38 cellular contexts compared by ENCODE assay signal in genomic region chr7:96238976-96239766, GRCh38.
A peak's percentile ranks its signal among the peaks of the same experiment; 100 is the strongest.
DNase-seq lines count a peak whose midpoint lies in the region; ATAC-seq and TF ChIP-seq lines count a peak whose summit lies in the region.
"Had no signal": no experiment of that assay in that cellular context is flagged by ENCODE, and none has a peak within 500 bp of the region (broad histone marks: within the 10 kb centered on the region; RNA-seq: fewer than 3 reads in every experiment).

No MANE protein-coding gene starts in this region.

- no peak overlapping the region for H2AFZ ChIP-seq in GM23248
- H2AFZ ChIP-seq in neural cell (ENCODE audit: low read depth, low read length) = no peak overlapping the region

- intact Hi-C loops in natural killer cell (cut with micrococcal nuclease) = no loop called here

- no peaks in the 10 kb centered on the region for H3K36me3 Mint-ChIP-seq in natural killer cell

- H3K9ac ChIP-seq in GM23248 = no peak overlapping the region
- no peak overlapping the region for H3K9ac ChIP-seq in neural cell (ENCODE audit: low read length)

- ATAC-seq in esophagus mucosa (peak; percentile 76), natural killer cell (no peak), SK-N-SH treated with all-trans-retinoic acid at 6 μM for 48 hours (no peak)
- ATAC-seq: A549; activated CD4-positive, alpha-beta T cell treated with anti-CD3 and anti-CD28 coated beads for 36 hours; activated CD8-positive, alpha-beta T cell treated with anti-CD3 and anti-CD28 coated beads, Interleukin-2, amount 10 ng/mL, durations not matched to agents 7 days and 5 days; heart right ventricle; left cardiac atrium; PC-3; upper lobe of right lung had no signal

- H3K9me3 Mint-ChIP-seq in natural killer cell = no peaks in the 10 kb centered on the region
- H3K9me3 Mint-ChIP-seq: activated T-helper 2 cell treated with anti-CD3 and anti-CD28 coated beads, Interferon-gamma antibody, Interleukin-2, Interleukin-4, amounts not matched to agents 10 μg/mL and 5 μg/mL and 100 μg/mL, durations not matched to agents 14 hours and 24 hours and 36 hours; CD4-positive, alpha-beta T cell; T-helper 2 cell treated with Interferon-gamma antibody and Interleukin-4, amounts not matched to agents 5 μg/mL and 100 μg/mL, for 36 hours had no signal

- WGBS in GM23248 (ENCODE audit: low coverage in 1 of 2, low lambda C conversion rate in 2 of 2, missing lambda C conversion rate in 2 of 2), 2 experiments = 83 to 85% methylated on average over 3 of the region's 3 CpGs

- H3K4me2 ChIP-seq in GM23248 (ENCODE audit: unreplicated experiment) = no peak overlapping the region
- H3K4me2 ChIP-seq in neural cell (ENCODE audit: low read length) = no peak overlapping the region
- H3K4me2 ChIP-seq: A549 had no signal

- H3K27ac Mint-ChIP-seq in natural killer cell = no peak overlapping the region
- H3K27ac Mint-ChIP-seq: activated CD4-positive, alpha-beta T cell treated with anti-CD3 and anti-CD28 coated beads for 36 hours; activated CD8-positive, alpha-beta T cell treated with anti-CD3 and anti-CD28 coated beads, Interleukin-2, amount 10 ng/mL, durations not matched to agents 7 days and 5 days; activated T-helper 2 cell treated with anti-CD3 and anti-CD28 coated beads, Interferon-gamma antibody, Interleukin-2, Interleukin-4, amounts not matched to agents 10 μg/mL and 5 μg/mL and 100 μg/mL, durations not matched to agents 14 hours and 24 hours and 36 hours; CD4-positive, alpha-beta T cell; nephron progenitor cell; T-helper 2 cell treated with Interferon-gamma antibody and Interleukin-4, amounts not matched to agents 5 μg/mL and 100 μg/mL, for 36 hours had no signal

- H3K36me3 ChIP-seq in GM23248 (ENCODE audit: low read depth) (no peaks in the 10 kb centered on the region), neural cell (ENCODE audit: insufficient read depth, low read length) (no peaks in the 10 kb centered on the region)
- H3K36me3 ChIP-seq: cardiac muscle cell, ovary, suprapubic skin, upper lobe of right lung had no signal

- H3K4me3 ChIP-seq in GM23248 (no peak overlapping the region), neural cell (ENCODE audit: low read length) (no peak overlapping the region)
- H3K4me3 ChIP-seq: A549, cardiac muscle cell, heart right ventricle, lung, ovary, skin epidermis, suprapubic skin, upper lobe of right lung had no signal

- in situ Hi-C loops in GM23248 (cut with MboI) = no loop called here

- no peaks in the 10 kb centered on the region for H3K79me2 ChIP-seq in GM23248 (ENCODE audit: insufficient read depth)
- no peaks in the 10 kb centered on the region for H3K79me2 ChIP-seq in neural cell (replicated peaks; ENCODE audit: insufficient read depth, low read length)

- H3K4me3 Mint-ChIP-seq in natural killer cell = no peak overlapping the region
- H3K4me3 Mint-ChIP-seq: activated CD4-positive, alpha-beta T cell treated with anti-CD3 and anti-CD28 coated beads for 36 hours; activated CD8-positive, alpha-beta T cell treated with anti-CD3 and anti-CD28 coated beads, Interleukin-2, amount 10 ng/mL, durations not matched to agents 7 days and 5 days; CD4-positive, alpha-beta T cell; nephron progenitor cell; T-helper 2 cell treated with Interferon-gamma antibody and Interleukin-4, amounts not matched to agents 5 μg/mL and 100 μg/mL, for 36 hours had no signal

- TF ChIP-seq CTCF in neural cell (IDR thresholded peaks at IDR 0.05; ENCODE audit: poor library complexity, severe bottlenecking) (no peak), natural killer cell (IDR thresholded peaks at IDR 0.05) (no peak)

- TF ChIP-seq EP300 in neural cell (conservative IDR thresholded peaks at IDR 0.05; ENCODE audit: poor library complexity, severe bottlenecking) = no peak

- H3K27me3 ChIP-seq in GM23248 (replicated peaks; ENCODE audit: insufficient read depth) (no peaks in the 10 kb centered on the region), neural cell (ENCODE audit: insufficient read depth, low read depth, low read length) (no peaks in the 10 kb centered on the region)
- H3K27me3 ChIP-seq: cardiac muscle cell, heart right ventricle, ovary, suprapubic skin, upper lobe of right lung had no signal

- H4K20me1 ChIP-seq in GM23248 (ENCODE audit: insufficient read depth) (no peaks in the 10 kb centered on the region), neural cell (ENCODE audit: insufficient read depth) (no peaks in the 10 kb centered on the region)

- peaks cover 28 to 31% of the 10 kb centered on the region in 2 donors for H3K4me1 Mint-ChIP-seq in natural killer cell

- H3K9me3 ChIP-seq in GM23248 (ENCODE audit: low read depth) (no peaks in the 10 kb centered on the region), neural cell (ENCODE audit: low read length) (no peaks in the 10 kb centered on the region)
- H3K9me3 ChIP-seq: A549, heart right ventricle, ovary, suprapubic skin, upper lobe of right lung had no signal

- peak; percentile 13 for DNase-seq in GM23248
- peak; percentile 48 for DNase-seq in amniotic epithelial cell (ENCODE audit: low read depth)
- DNase-seq in natural killer cell = no peak
- DNase-seq in NCI-H1436 (lab: John Stamatoyannopoulos, UW) = no peak
- no peak for DNase-seq in NCI-H2171 treated with DMSO at 0.1 percent for 48 hours (lab: John Stamatoyannopoulos, UW)
- DNase-seq: activated CD4-positive, alpha-beta T cell treated with anti-CD3 and anti-CD28 coated beads for 36 hours; activated CD8-positive, alpha-beta T cell treated with anti-CD3 and anti-CD28 coated beads, Interleukin-2, amount 10 ng/mL, durations not matched to agents 7 days and 5 days; activated naive CD4-positive, alpha-beta T cell treated with anti-CD3 and anti-CD28 coated beads, Interleukin-2, amount 50 U/mL, for 16 hours; activated T-cell treated with anti-CD3 and anti-CD28 coated beads for 4 hours; AML-193; amygdala; CD4-positive, alpha-beta T cell; effector CD8-positive, alpha-beta T cell; heart right ventricle; KG1; left cardiac atrium; MM.1S; NCI-H2029 treated with DMSO at 0.1 percent for 48 hours; NCI-H226; NCI-H526 treated with DMSO at 0.1 percent for 48 hours; ovary; PC-3; retina; SIG-M5; stimulated activated naive CD4-positive, alpha-beta T cell treated with Interleukin-2 at 50 U/mL for 16 hours; upper lobe of right lung had no signal

- H3K9me2 ChIP-seq in GM23248 (ENCODE audit: insufficient read depth) (no peaks in the 10 kb centered on the region), neural cell (ENCODE audit: insufficient read depth, low read length) (no peaks in the 10 kb centered on the region)

- H3K27me3 Mint-ChIP-seq in natural killer cell (ENCODE audit: low read depth in 2 of 2) = no peaks in the 10 kb centered on the region
- H3K27me3 Mint-ChIP-seq: activated CD4-positive, alpha-beta T cell treated with anti-CD3 and anti-CD28 coated beads for 36 hours; CD4-positive, alpha-beta T cell had no signal

- peaks cover 6% of the 10 kb centered on the region; the same call in 1 of the 2 replicates for H3F3A ChIP-seq in GM23248 (ENCODE audit: insufficient read depth)
- no peaks in the 10 kb centered on the region for H3F3A ChIP-seq in neural cell (ENCODE audit: insufficient read depth, low read length, poor library complexity, severe bottlenecking)

- no peak for TF ChIP-seq RAD21 in neural cell (conservative IDR thresholded peaks at IDR 0.05)

- peaks cover 15% of the 10 kb centered on the region for H3K4me1 ChIP-seq in GM23248 (ENCODE audit: insufficient read depth)

- H3K27ac ChIP-seq in GM23248 (no peak overlapping the region), neural cell (ENCODE audit: low read length) (peak overlapping the region; percentile 50)
- H3K27ac ChIP-seq: A549, cardiac muscle cell, ovary, skin epidermis, suprapubic skin, upper lobe of right lung, VCaP had no signal

TF ChIP-seq in neural cell, 6 proteins besides CTCF, POLR2A, EP300 and RAD21:
- no peak for TF ChIP-seq POLR2AphosphoS5 (IDR thresholded peaks at IDR 0.05)

TF ChIP-seq in SK-N-SH treated with all-trans-retinoic acid at 6 μM for 48 hours, 23 proteins besides CTCF, POLR2A, EP300 and RAD21 (continues in another document):
- TF ChIP-seq PPARA (CRISPR knock-in tag; IDR thresholded peaks at IDR 0.05; ENCODE audit: borderline replicate concordance) (no peak), ARNTL (CRISPR knock-in tag; IDR thresholded peaks at IDR 0.05; ENCODE audit: borderline replicate concordance, low read depth) (no peak), TSHZ2 (CRISPR knock-in tag; IDR thresholded peaks at IDR 0.05) (no peak), TOX (CRISPR knock-in tag; IDR thresholded peaks at IDR 0.05; ENCODE audit: borderline replicate concordance) (no peak), ISL1 (CRISPR knock-in tag; IDR thresholded peaks at IDR 0.05) (no peak), BACH2 (CRISPR knock-in tag; IDR thresholded peaks at IDR 0.05; ENCODE audit: borderline replicate concordance) (no peak), CSDC2 (CRISPR knock-in tag; IDR thresholded peaks at IDR 0.05) (no peak)

Comparison
In these comparisons a context has a peak if more than half of its experiments do, and no peak if none do; other contexts are left out.
1. DNase-seq: peak in GM23248 (single experiment) and amniotic epithelial cell (single experiment); none in natural killer cell (single experiment), NCI-H1436 (single experiment) and NCI-H2171 treated with DMSO at 0.1 percent for 48 hours (single experiment).